In genomic region chr1:48760889-48761288, GRCh38 we compare ENCODE assay signal across 1 cellular context.
TF ChIP-seq lines count a peak whose summit lies in the region.

No MANE protein-coding gene starts in this region.

TF ChIP-seq in SK-N-SH, 30 proteins besides CTCF, POLR2A, EP300 and RAD21 (continued from another document):
- TF ChIP-seq IRF3 (IDR thresholded peaks at IDR 0.05; ENCODE audit: low read depth, low read length) (no peak), SIN3A (IDR thresholded peaks at IDR 0.05; ENCODE audit: borderline replicate concordance, low read depth, low read length) (no peak), CHD2 (IDR thresholded peaks at IDR 0.05; ENCODE audit: low read length, partially characterized antibody) (no peak), GABPA (IDR thresholded peaks at IDR 0.05; ENCODE audit: low read depth) (no peak), NFIC (IDR thresholded peaks at IDR 0.05; ENCODE audit: borderline replicate concordance) (no peak), RXRA (IDR thresholded peaks at IDR 0.05; ENCODE audit: borderline replicate concordance, low read depth) (no peak), JUND (IDR thresholded peaks at IDR 0.05) (no peak), MAX (IDR thresholded peaks at IDR 0.05; ENCODE audit: low read depth) (no peak)
- TF ChIP-seq, protein P1, sequence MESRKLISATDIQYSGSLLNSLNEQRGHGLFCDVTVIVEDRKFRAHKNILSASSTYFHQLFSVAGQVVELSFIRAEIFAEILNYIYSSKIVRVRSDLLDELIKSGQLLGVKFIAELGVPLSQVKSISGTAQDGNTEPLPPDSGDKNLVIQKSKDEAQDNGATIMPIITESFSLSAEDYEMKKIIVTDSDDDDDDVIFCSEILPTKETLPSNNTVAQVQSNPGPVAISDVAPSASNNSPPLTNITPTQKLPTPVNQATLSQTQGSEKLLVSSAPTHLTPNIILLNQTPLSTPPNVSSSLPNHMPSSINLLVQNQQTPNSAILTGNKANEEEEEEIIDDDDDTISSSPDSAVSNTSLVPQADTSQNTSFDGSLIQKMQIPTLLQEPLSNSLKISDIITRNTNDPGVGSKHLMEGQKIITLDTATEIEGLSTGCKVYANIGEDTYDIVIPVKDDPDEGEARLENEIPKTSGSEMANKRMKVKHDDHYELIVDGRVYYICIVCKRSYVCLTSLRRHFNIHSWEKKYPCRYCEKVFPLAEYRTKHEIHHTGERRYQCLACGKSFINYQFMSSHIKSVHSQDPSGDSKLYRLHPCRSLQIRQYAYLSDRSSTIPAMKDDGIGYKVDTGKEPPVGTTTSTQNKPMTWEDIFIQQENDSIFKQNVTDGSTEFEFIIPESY (IDR thresholded peaks at IDR 0.05; ENCODE audit: borderline replicate concordance, low read depth) = no peak
